12 cellular contexts compared by ENCODE assay signal in the genomic region with DNA sequence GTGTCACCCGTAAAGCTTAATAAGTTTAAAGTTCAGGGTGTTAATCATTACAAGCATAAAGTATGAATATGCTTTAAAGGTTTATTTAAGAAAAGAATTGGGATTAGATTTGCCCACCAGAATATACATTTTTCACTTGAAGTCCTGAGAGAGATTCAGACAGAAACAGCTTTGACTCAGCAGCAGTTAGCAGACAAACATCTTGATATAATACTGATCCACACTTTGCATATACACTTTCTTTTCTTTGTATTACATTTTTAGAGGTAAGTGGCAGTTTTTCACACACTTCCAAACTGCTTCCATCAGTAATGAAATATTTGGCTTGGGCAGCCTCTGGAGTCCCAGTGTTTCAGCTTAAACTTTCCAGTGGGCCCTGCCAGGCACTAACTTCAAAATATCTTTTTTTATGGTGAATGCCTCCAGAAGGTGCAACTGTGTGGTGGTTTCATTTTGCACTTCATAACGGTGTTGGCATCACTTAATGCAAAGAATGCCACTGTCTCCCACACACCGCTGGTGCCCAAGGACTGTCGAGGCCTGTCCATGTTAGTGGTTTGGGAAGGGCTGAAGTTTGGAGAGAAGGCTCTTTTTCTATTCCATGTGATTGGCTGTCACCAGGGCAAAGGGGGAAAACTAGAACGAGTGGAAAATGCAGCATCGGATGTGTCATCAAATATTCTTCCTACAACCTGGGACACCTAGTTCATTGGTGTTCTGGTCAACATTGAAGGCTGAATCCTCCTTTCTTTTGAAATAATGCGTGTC. TPM values are rescaled to one million over a fixed set of nuclear protein-coding genes. Genes with fewer than 3 reads are reported as not detected.
DNase-seq lines count a peak whose midpoint lies in the region; ATAC-seq, FAIRE-seq and TF ChIP-seq lines count a peak whose summit lies in the region.
"Had no signal": no experiment of that assay in that cellular context is flagged by ENCODE, and none has a peak within 500 bp of the region (broad histone marks: within the 10 kb centered on the region; RNA-seq: fewer than 3 reads in every experiment).

No MANE protein-coding gene starts in this region.

- no peak for FAIRE-seq in HepG2 (lab: Jason Lieb, UNC)

- TF ChIP-seq CTCF in RWPE1 (conservative IDR thresholded peaks at IDR 0.05; ENCODE audit: low read depth) (no peak), HepG2 (CRISPR knock-in tag; IDR thresholded peaks at IDR 0.05) (no peak), tibial nerve (IDR thresholded peaks at IDR 0.05) (no peak)

- WGBS in HepG2 (ENCODE audit: low lambda C conversion rate): 86% methylated on average over 7 of the region's 7 CpGs
- 56 to 58% methylated on average over 7 of the region's 7 CpGs for WGBS in tibial nerve, 2 donors

- H3K79me2 ChIP-seq in HepG2 (ENCODE audit: insufficient read depth, low read length): peaks cover 44% of the 10 kb centered on the region

- BruUV-seq in HepG2 (replicated peaks; lab: Mats Ljungman, UMichigan): no TSS peak

- H3K36me3 Mint-ChIP-seq in activated naive CD4-positive, alpha-beta T cell treated with anti-CD3 and anti-CD28 coated beads for 36 hours (ENCODE audit: low read depth): no peaks in the 10 kb centered on the region

- TF ChIP-seq POLR2A in HepG2 (IDR thresholded peaks at IDR 0.05; ENCODE audit: insufficient read depth in 1 of 2, low read depth in 2 of 2, low read length in 2 of 2) (no peak), tibial nerve (IDR thresholded peaks at IDR 0.05) (no peak)

- H3K9me3 ChIP-seq in HepG2 (ENCODE audit: low read length): no peaks in the 10 kb centered on the region
- H3K9me3 ChIP-seq in tibial nerve: no peaks in the 10 kb centered on the region
- H3K9me3 ChIP-seq: BLaER1, ovary had no signal

- no peak overlapping the region for H3K4me2 ChIP-seq in HepG2 (ENCODE audit: low read depth, low read length)
- H3K4me2 ChIP-seq: BLaER1 had no signal

- POLR2A ChIA-PET in RWPE1 (lab: Yijun Ruan, JAX; ENCODE audit: low non-redundant PET) (no interaction called here), HepG2 (lab: Yijun Ruan, JAX) (no interaction called here)

- intact Hi-C loops in activated naive CD4-positive, alpha-beta T cell treated with anti-CD3 and anti-CD28 coated beads for 36 hours (cut with micrococcal nuclease): loop anchor here (1.0 to 5.0 kb wide), 2 partner anchors 25 to 1261 kb away; no protein-coding TSS in a partner anchor
- intact Hi-C loops in HepG2 (cut with micrococcal nuclease; ENCODE audit: unreplicated experiment): no loop called here

- in situ Hi-C loops in HepG2 (cut with HindIII; ENCODE audit: extremely low pct_ligation_motif_present, low pct_unique_long_range_greater_than_20kb): no loop called here

- H3K4me1 ChIP-seq in HepG2 (ENCODE audit: insufficient read depth, low read length) (peaks cover 84% of the 10 kb centered on the region), tibial nerve (peaks cover 2 to 100% (median 89%) of the 10 kb centered on the region in 4 donors)

- ATAC-seq in HepG2 (no peak), HG03521 (IDR thresholded peaks at IDR 0.05; ENCODE audit: unreplicated experiment) (no peak), HG03025 (IDR thresholded peaks at IDR 0.05; ENCODE audit: low FRiP score, unreplicated experiment) (no peak)

- H3K4me1 Mint-ChIP-seq in activated naive CD4-positive, alpha-beta T cell treated with anti-CD3 and anti-CD28 coated beads for 36 hours (ENCODE audit: low read depth): peaks cover 85% of the 10 kb centered on the region

- H3K9me3 Mint-ChIP-seq in activated naive CD4-positive, alpha-beta T cell treated with anti-CD3 and anti-CD28 coated beads for 36 hours: no peaks in the 10 kb centered on the region

- H3K27me3 ChIP-seq in HepG2 (ENCODE audit: control insufficient read depth in 1 of 2, insufficient read depth in 2 of 2, low read length in 2 of 2) (no peaks in the 10 kb centered on the region), tibial nerve (no peaks in the 10 kb centered on the region)
- H3K27me3 ChIP-seq: BLaER1, ovary had no signal

- no peaks in the 10 kb centered on the region; the same call in 1 of the 2 replicates for H4K20me1 ChIP-seq in HepG2 (ENCODE audit: insufficient read depth, low read length)

- TF ChIP-seq RAD21 in HepG2 (CRISPR knock-in tag; IDR thresholded peaks at IDR 0.05): no peak

- DNase-seq in activated naive CD4-positive, alpha-beta T cell treated with anti-CD3 and anti-CD28 coated beads for 36 hours: no peak
- DNase-seq in activated naive CD4-positive, alpha-beta T cell treated with Interleukin-2 at 50 U/mL for 16 hours: no peak
- no peak for DNase-seq in RWPE1 (ENCODE audit: low spot score)
- no peak for DNase-seq in HepG2 (ENCODE audit: low spot score)
- DNase-seq in tibial nerve (ENCODE audit: low spot score in 2 of 2): no peak
- no peak for DNase-seq in medulla oblongata (ENCODE audit: extremely low spot score)
- DNase-seq: head of caudate nucleus, NCI-H2081, ovary had no signal

- H3K4me3 ChIP-seq in HepG2 (replicated peaks in 1 of 3; ENCODE audit: insufficient read depth in 1 of 3, low read depth in 2 of 3, low read length in 3 of 3) (no peak overlapping the region), tibial nerve (no peak overlapping the region)
- H3K4me3 ChIP-seq: BLaER1, ovary had no signal

- H3K4me3 Mint-ChIP-seq in activated naive CD4-positive, alpha-beta T cell treated with anti-CD3 and anti-CD28 coated beads for 36 hours: peak overlapping the region; percentile 23

- peaks cover 0 to 8% of the 10 kb centered on the region in 2 experiments; a peak in 1 of 5 replicates for H3K36me3 ChIP-seq in HepG2 (replicated peaks in 1 of 2; ENCODE audit: control insufficient read depth in 1 of 2, insufficient read depth in 2 of 2, low read length in 2 of 2)
- H3K36me3 ChIP-seq in tibial nerve: peaks cover 0 to under 1% (median 0%) of the 10 kb centered on the region in 3 donors
- H3K36me3 ChIP-seq: ovary had no signal

- H3K9ac ChIP-seq in HepG2 (ENCODE audit: insufficient read depth, low read depth, low read length): no peak overlapping the region
- H3K9ac ChIP-seq: BLaER1 had no signal

- CTCF ChIA-PET in activated naive CD4-positive, alpha-beta T cell treated with anti-CD3 and anti-CD28 coated beads for 36 hours (lab: Charles Lee): interaction anchor here (1.1 to 4.5 kb wide), 6 partner anchors 10 to 53 kb away, joined by 4 to 21 read pairs (median 6); partner anchors contain the start of gene PIK3R1
- CTCF ChIA-PET in RWPE1 (lab: Yijun Ruan, JAX) (interaction anchor here (0.6 to 0.7 kb wide), 2 partner anchors 1023 to 1028 kb away, joined by 4 to 8 read pairs; no protein-coding TSS in a partner anchor), HepG2 (lab: Yijun Ruan, JAX; ENCODE audit: low intra/inter-chr PET ratio, low total read pairs) (no interaction called here)

- no peak for TF ChIP-seq EP300 in HepG2 (IDR thresholded peaks at IDR 0.05; ENCODE audit: low read depth in 2 of 2, low read length in 2 of 2)
- TF ChIP-seq EP300 in HepG2 (CRISPR knock-in tag; IDR thresholded peaks at IDR 0.05; ENCODE audit: borderline replicate concordance): no peak
- TF ChIP-seq EP300 in tibial nerve (IDR thresholded peaks at IDR 0.05): peak in 1 of 2 donors; percentile 7

- H3K27ac Mint-ChIP-seq in activated naive CD4-positive, alpha-beta T cell treated with anti-CD3 and anti-CD28 coated beads for 36 hours: peak overlapping the region; percentile 60

- peak overlapping the region; percentile 65 for H3K27ac ChIP-seq in RWPE1
- peak overlapping the region; percentile 20 for H3K27ac ChIP-seq in HepG2 (ENCODE audit: extremely low read length, insufficient read depth, low read length)
- H3K27ac ChIP-seq in tibial nerve: peak overlapping the region in 3 of 4 donors; percentile 29 to 88 (median 75)
- H3K27ac ChIP-seq: BLaER1, ovary had no signal

- no peaks in the 10 kb centered on the region for H3K27me3 Mint-ChIP-seq in activated naive CD4-positive, alpha-beta T cell treated with anti-CD3 and anti-CD28 coated beads for 36 hours (ENCODE audit: low read depth)

- no peak overlapping the region for H2AFZ ChIP-seq in HepG2 (ENCODE audit: low read length)

TF ChIP-seq in HepG2, 621 proteins besides CTCF, POLR2A, EP300 and RAD21:
- no peak for TF ChIP-seq WIZ (CRISPR knock-in tag; IDR thresholded peaks at IDR 0.05)
- TF ChIP-seq ZBTB3 (CRISPR knock-in tag; IDR thresholded peaks at IDR 0.05; ENCODE audit: borderline replicate concordance, low read depth): no peak
- no peak for TF ChIP-seq ZNF468 (CRISPR knock-in tag; IDR thresholded peaks at IDR 0.05)
- no peak for TF ChIP-seq SNAI1 (CRISPR knock-in tag; IDR thresholded peaks at IDR 0.05; ENCODE audit: borderline replicate concordance)
- TF ChIP-seq ZNF557 (CRISPR knock-in tag; IDR thresholded peaks at IDR 0.05): no peak
- TF ChIP-seq ZZZ3 (CRISPR knock-in tag; IDR thresholded peaks at IDR 0.05; ENCODE audit: borderline replicate concordance): no peak
- TF ChIP-seq ZNF83 (CRISPR knock-in tag; IDR thresholded peaks at IDR 0.05; ENCODE audit: borderline replicate concordance): no peak
TF ChIP-seq in HepG2: peak in this region for 0.

RNA-seq across cellular contexts. Expression of gene PIK3R1, which starts 53.0 kb away (rescaled TPM):
- 10 to 100 TPM; 28.5 to 31.4 TPM for total RNA-seq in activated naive CD4-positive, alpha-beta T cell treated with anti-CD3 and anti-CD28 coated beads for 36 hours
- total RNA-seq in HepG2 (2016; rRNA removed; fragmentation: Illumina TruSeq; extraction: Trizol) (21.3 and 26.0 TPM in 2 replicates), tibial nerve (100 to 1,000 TPM; 166 to 621 (median 433) TPM)
- 15.6 and 18.1 TPM in 2 replicates for total RNA-seq in HepG2 (2016; cell fraction: cytosol; rRNA removed; fragmentation: Illumina TruSeq; extraction: Trizol; ENCODE audit: low read depth)
- 23.2 and 24.7 TPM in 2 replicates for total RNA-seq in HepG2 (2016; cell fraction: insoluble cytoplasmic fraction; rRNA removed; fragmentation: Illumina TruSeq; extraction: Trizol)
- 8.9 and 10.9 TPM in 2 replicates for total RNA-seq in HepG2 (2016; cell fraction: membrane; rRNA removed; fragmentation: Illumina TruSeq; extraction: Trizol)
- 42.9 and 43.7 TPM in 2 replicates for total RNA-seq in HepG2 (2016; cell fraction: nucleus; rRNA removed; fragmentation: Illumina TruSeq; extraction: Trizol)
- 6.4 and 8.4 TPM in 2 replicates for polyA plus RNA-seq in HepG2 (2011; rRNA removed)
- polyA plus RNA-seq in HepG2 (2011; cell fraction: cytosol; rRNA removed): 3.4 and 4.1 TPM in 2 replicates
- 4.4 and 7.1 TPM in 2 replicates for polyA plus RNA-seq in HepG2 (2011; cell fraction: nucleus; rRNA removed)
- polyA plus RNA-seq in HepG2 (2012): 7.9 and 11.9 TPM in 2 replicates
- 0.45 and 0.52 TPM in 2 replicates for polyA plus RNA-seq in HepG2 (2016; cell fraction: cytosol; fragmentation: Illumina TruSeq; extraction: Trizol; ENCODE audit: low read depth)
- polyA plus RNA-seq in HepG2 (2016; cell fraction: insoluble cytoplasmic fraction; fragmentation: Illumina TruSeq; extraction: Trizol; ENCODE audit: low read depth): 19.5 and 20.2 TPM in 2 replicates
- 1.8 and 2.2 TPM in 2 replicates for polyA plus RNA-seq in HepG2 (2016; cell fraction: membrane; fragmentation: Illumina TruSeq; extraction: Trizol; ENCODE audit: low read depth)
- 35.9 and 42.5 TPM in 2 replicates for polyA plus RNA-seq in HepG2 (2016; cell fraction: nucleus; fragmentation: Illumina TruSeq; extraction: Trizol; ENCODE audit: insufficient read depth, low read depth)
- polyA minus RNA-seq in HepG2 (2011; rRNA and poly(A)+ RNA removed; ENCODE audit: low replicate concordance): 0.19 and 11.0 TPM in 2 replicates
- 9.1 and 9.7 TPM in 2 replicates for polyA minus RNA-seq in HepG2 (2011; cell fraction: cytosol; rRNA and poly(A)+ RNA removed)
- polyA minus RNA-seq in HepG2 (2011; cell fraction: nucleus; rRNA and poly(A)+ RNA removed): 46.5 and 49.8 TPM in 2 replicates

Comparison
In these comparisons a context has a peak if more than half of its experiments do, and no peak if none do; other contexts are left out.
1. H3K27ac ChIP-seq: peak in every context shown above with its lines; median percentile 75 in tibial nerve; 65 in RWPE1; 20 in HepG2.